ENCODE assay signal across 1 cellular context in genomic region chr17:50661795-50662391, GRCh38.
TF ChIP-seq lines count a peak whose summit lies in the region.

No MANE protein-coding gene starts in this region.

TF ChIP-seq in K562, 482 proteins besides CTCF, POLR2A, EP300 and RAD21 (continued from another document and continues in another):
- TF ChIP-seq RREB1 (CRISPR knock-in tag; IDR thresholded peaks at IDR 0.05) (no peak), FOXA3 (CRISPR knock-in tag; conservative IDR thresholded peaks at IDR 0.05 in 1 of 2, IDR thresholded peaks at IDR 0.05 in 1 of 2) (no peak), SIX5 (IDR thresholded peaks at IDR 0.05; ENCODE audit: borderline replicate concordance in 1 of 2, insufficient read depth in 1 of 2, low read depth in 1 of 2, low read length in 2 of 2) (no peak), ZNF253 (CRISPR knock-in tag; conservative IDR thresholded peaks at IDR 0.05) (no peak), ILF3 (IDR thresholded peaks at IDR 0.05; ENCODE audit: borderline replicate concordance) (no peak), SIN3A (IDR thresholded peaks at IDR 0.05; ENCODE audit: borderline replicate concordance in 2 of 2, control insufficient read depth in 1 of 2, low read depth in 2 of 2, low read length in 2 of 2) (no peak), TFE3 (CRISPR knock-in tag; IDR thresholded peaks at IDR 0.05) (no peak), CBX8 (IDR thresholded peaks at IDR 0.05; ENCODE audit: borderline replicate concordance, extremely low read depth, low read depth, low read length, poor library complexity, severe bottlenecking) (no peak), SMARCE1 (IDR thresholded peaks at IDR 0.05) (peak; percentile 92), E4F1 (CRISPR knock-in tag; IDR thresholded peaks at IDR 0.05; ENCODE audit: borderline replicate concordance) (no peak), HNRNPK (IDR thresholded peaks at IDR 0.05; ENCODE audit: low read depth, low read length, poor library complexity, severe bottlenecking) (no peak), ZMIZ1 (IDR thresholded peaks at IDR 0.05; ENCODE audit: low read depth in 2 of 2, low read length in 2 of 2) (no peak), NEUROD1 (IDR thresholded peaks at IDR 0.05; ENCODE audit: borderline replicate concordance, low read depth, low read length, partially characterized antibody) (peak; percentile 61), ZNF217 (CRISPR knock-in tag; IDR thresholded peaks at IDR 0.05) (no peak), ZNF239 (CRISPR knock-in tag; IDR thresholded peaks at IDR 0.05) (peak; percentile 36; the same call in 1 of the 2 replicates), CHD1 (IDR thresholded peaks at IDR 0.05; ENCODE audit: low read length) (no peak), ZNF444 (CRISPR knock-in tag; IDR thresholded peaks at IDR 0.05) (no peak), ARID3A (IDR thresholded peaks at IDR 0.05; ENCODE audit: borderline replicate concordance, low read depth, low read length) (no peak), CREB5 (CRISPR knock-in tag; IDR thresholded peaks at IDR 0.05) (no peak), NFYB (IDR thresholded peaks at IDR 0.05; ENCODE audit: extremely low read depth, insufficient read length) (no peak), HMG20A (CRISPR knock-in tag; conservative IDR thresholded peaks at IDR 0.05) (no peak), BRF1 (IDR thresholded peaks at IDR 0.05; ENCODE audit: borderline replicate concordance, extremely low read depth, insufficient read length) (no peak), ZNF282 (CRISPR knock-in tag; IDR thresholded peaks at IDR 0.05) (no peak), ZNF197 (CRISPR knock-in tag; IDR thresholded peaks at IDR 0.05; ENCODE audit: low read depth) (0 out of 2 replicates have a peak, but pooled peaks have one; percentile 22), TEAD1 (CRISPR knock-in tag; IDR thresholded peaks at IDR 0.05) (0 out of 4 replicates have a peak, but pooled peaks of 1 of the 2 experiments have one; percentile 47), ZNF41 (CRISPR knock-in tag; conservative IDR thresholded peaks at IDR 0.05) (no peak), ZNF324 (CRISPR knock-in tag; IDR thresholded peaks at IDR 0.05) (no peak), DMBX1 (CRISPR knock-in tag; IDR thresholded peaks at IDR 0.05; ENCODE audit: borderline replicate concordance) (peak; percentile 93), THRA (IDR thresholded peaks at IDR 0.05) (no peak), HEY1 (CRISPR knock-in tag; IDR thresholded peaks at IDR 0.05; ENCODE audit: borderline replicate concordance) (no peak), CBFA2T2 (conservative IDR thresholded peaks at IDR 0.05) (no peak), GTF2F1 (IDR thresholded peaks at IDR 0.05; ENCODE audit: low read depth, low read length) (no peak), FOXA1 (IDR thresholded peaks at IDR 0.05; ENCODE audit: borderline replicate concordance) (no peak), ATF7 (IDR thresholded peaks at IDR 0.05) (peak; percentile 35; the same call in 1 of the 2 replicates), PTRF (tag; IDR thresholded peaks at IDR 0.05) (peak; percentile 64; the same call in 1 of the 2 replicates), NFE2 (IDR thresholded peaks at IDR 0.05; ENCODE audit: low read depth) (peak; percentile 99), ZFP36 (IDR thresholded peaks at IDR 0.05; ENCODE audit: low read depth, low read length, partially characterized antibody) (no peak), CGGBP1 (CRISPR knock-in tag; IDR thresholded peaks at IDR 0.05) (no peak), SMAD1 (IDR thresholded peaks at IDR 0.05; ENCODE audit: low read depth, low read length, partially characterized antibody) (no peak), ZC3H11A (IDR thresholded peaks at IDR 0.05; ENCODE audit: low read depth, low read length) (no peak), SMARCC2 (IDR thresholded peaks at IDR 0.05; ENCODE audit: low read depth) (peak; percentile 49; the same call in 1 of the 2 replicates), PCBP1 (IDR thresholded peaks at IDR 0.05; ENCODE audit: low read depth, low read length, poor library complexity, severe bottlenecking) (no peak), DIDO1 (tag; IDR thresholded peaks at IDR 0.05; ENCODE audit: low read depth) (0 out of 2 replicates have a peak, but pooled peaks have one; percentile 48), ELF2 (CRISPR knock-in tag; IDR thresholded peaks at IDR 0.05) (no peak), SMAD3 (CRISPR knock-in tag; conservative IDR thresholded peaks at IDR 0.05) (peak; percentile 60; the same call in 1 of the 2 replicates), ZNF143 (CRISPR knock-in tag; IDR thresholded peaks at IDR 0.05) (no peak)
